In genomic region chr11:3710485-3711259, GRCh38 we compare ENCODE assay signal across 14 cellular contexts. TPM values are rescaled to one million over a fixed set of nuclear protein-coding genes. Genes with fewer than 3 reads are reported as not detected.
DNase-seq lines count a peak whose midpoint lies in the region; ATAC-seq and TF ChIP-seq lines count a peak whose summit lies in the region.
"Had no signal": no experiment of that assay in that cellular context is flagged by ENCODE, and none has a peak within 500 bp of the region (broad histone marks: within the 10 kb centered on the region; RNA-seq: fewer than 3 reads in every experiment).

No MANE protein-coding gene starts in this region.

- no peaks in the 10 kb centered on the region for H3K27me3 Mint-ChIP-seq in Calu3 (ENCODE audit: unreplicated experiment)
- H3K27me3 Mint-ChIP-seq: CD4-positive, CD25-positive, alpha-beta regulatory T cell had no signal

- H3K36me3 ChIP-seq in HUES6 (ENCODE audit: control insufficient read depth, insufficient read depth, low read length), result peaks cover 93% of the 10 kb centered on the region
- peaks cover 87% of the 10 kb centered on the region for H3K36me3 ChIP-seq in neutrophil
- H3K36me3 ChIP-seq in brain microvascular endothelial cell (replicated peaks), result peaks cover 55% of the 10 kb centered on the region

- no peak overlapping the region for H3K4me3 Mint-ChIP-seq in Calu3 (ENCODE audit: low read depth, unreplicated experiment)
- H3K4me3 Mint-ChIP-seq: CD4-positive, CD25-positive, alpha-beta regulatory T cell had no signal

- no peak overlapping the region for H3K27ac Mint-ChIP-seq in Calu3 (ENCODE audit: unreplicated experiment)

- peaks cover 13% of the 10 kb centered on the region for H3K4me1 ChIP-seq in HUES6 (ENCODE audit: control insufficient read depth, insufficient read depth, low read length)
- H3K4me1 ChIP-seq in neutrophil (ENCODE audit: control insufficient read depth in 1 of 2, insufficient read depth in 1 of 2, low read depth in 1 of 2, low read length in 1 of 2), result peaks cover 0 to 7% of the 10 kb centered on the region in 2 experiments

- H3K9me3 ChIP-seq in HUES6 (ENCODE audit: control insufficient read depth, insufficient read depth, low read depth, low read length), result no peaks in the 10 kb centered on the region
- H3K9me3 ChIP-seq in neutrophil, result no peaks in the 10 kb centered on the region

- DNase-seq in EH (ENCODE audit: low read depth) (peak; percentile 64), astrocyte of the spinal cord (ENCODE audit: low read depth, low spot score) (peak; percentile 27), brain microvascular endothelial cell (no peak), Calu3 (no peak)
- DNase-seq: activated CD4-positive, alpha-beta T cell treated with anti-CD3 and anti-CD28 coated beads for 48 hours; activated effector memory CD4-positive, alpha-beta T cell treated with Interleukin-2 at 50 U/mL for 16 hours; CD4-positive, CD25-positive, alpha-beta regulatory T cell; NCI-H2029; NCI-H69; stimulated activated CD4-positive, alpha-beta T cell treated with anti-CD3 and anti-CD28 coated beads, Interleukin-2, amount 100 ng/mL, for 24 hours had no signal

- peaks cover 53% of the 10 kb centered on the region for H3K36me3 Mint-ChIP-seq in Calu3 (ENCODE audit: insufficient read depth, unreplicated experiment)

- BruUV-seq in Calu3 (replicated peaks; lab: Mats Ljungman, UMichigan), result no TSS peak

- TF ChIP-seq CTCF in astrocyte of the spinal cord (IDR thresholded peaks at IDR 0.05; ENCODE audit: low read depth, low read length) (no peak), neutrophil (IDR thresholded peaks at IDR 0.05) (no peak), brain microvascular endothelial cell (IDR thresholded peaks at IDR 0.05; ENCODE audit: low read depth, low read length, missing control alignments) (no peak), Calu3 (IDR thresholded peaks at IDR 0.05; ENCODE audit: unreplicated experiment) (no peak)

- H3K4me3 ChIP-seq in HUES6 (ENCODE audit: low read depth, low read length), result no peak overlapping the region
- no peak overlapping the region for H3K4me3 ChIP-seq in astrocyte of the spinal cord (ENCODE audit: low read depth, low read length)
- H3K4me3 ChIP-seq in neutrophil (ENCODE audit: low read depth in 1 of 2, low read length in 1 of 2), result no peak overlapping the region
- no peak overlapping the region for H3K4me3 ChIP-seq in brain microvascular endothelial cell (ENCODE audit: low read depth, low read length)
- H3K4me3 ChIP-seq: K562 had no signal

- CTCF ChIA-PET in Calu3 (lab: Charles Lee), result no interaction called here

- H3K9me3 Mint-ChIP-seq in Calu3 (ENCODE audit: low read depth, unreplicated experiment), result no peaks in the 10 kb centered on the region
- H3K9me3 Mint-ChIP-seq: CD4-positive, CD25-positive, alpha-beta regulatory T cell had no signal

- no peak for ATAC-seq in HG03354 (IDR thresholded peaks at IDR 0.05; ENCODE audit: poor library complexity, severe bottlenecking, unreplicated experiment)
- ATAC-seq: K562 had no signal

- H3K4me1 Mint-ChIP-seq in Calu3 (ENCODE audit: low read depth, unreplicated experiment), result no peaks in the 10 kb centered on the region

- 0 out of 2 replicates have a peak overlapping the region, but pooled peaks have one; percentile 35 for H3K27ac ChIP-seq in HUES6 (ENCODE audit: low read depth, low read length)
- peak overlapping the region; percentile 13 for H3K27ac ChIP-seq in neutrophil
- no peak overlapping the region for H3K27ac ChIP-seq in brain microvascular endothelial cell

- in situ Hi-C loops in astrocyte of the spinal cord (cut with HindIII; ENCODE audit: low sequenced_read_pairs), result no loop called here
- in situ Hi-C loops in brain microvascular endothelial cell (cut with HindIII; ENCODE audit: low pct_ligation_motif_present, low sequenced_read_pairs), result no loop called here

- H3K9ac ChIP-seq in HUES6 (ENCODE audit: low read length), result no peak overlapping the region

- H3K27me3 ChIP-seq in HUES6 (ENCODE audit: control insufficient read depth, insufficient read depth, low read length) (no peaks in the 10 kb centered on the region), neutrophil (no peaks in the 10 kb centered on the region), brain microvascular endothelial cell (replicated peaks) (no peaks in the 10 kb centered on the region)

- intact Hi-C loops in Calu3 (cut with micrococcal nuclease; ENCODE audit: unreplicated experiment), result no loop called here

RNA-seq across cellular contexts. Expression of gene CHRNA10, which starts 39.5 kb away (rescaled TPM):
- 6.5 and 6.9 TPM in 2 replicates for total RNA-seq in Calu3 (2022)

Comparison
In these comparisons a context has a peak if more than half of its experiments do, and no peak if none do; other contexts are left out.
1. DNase-seq: peak in EH (single experiment) and astrocyte of the spinal cord (single experiment); none in brain microvascular endothelial cell (single experiment) and Calu3 (single experiment).